Comparison of ENCODE assay signal across 3 cellular contexts in the genomic region with DNA sequence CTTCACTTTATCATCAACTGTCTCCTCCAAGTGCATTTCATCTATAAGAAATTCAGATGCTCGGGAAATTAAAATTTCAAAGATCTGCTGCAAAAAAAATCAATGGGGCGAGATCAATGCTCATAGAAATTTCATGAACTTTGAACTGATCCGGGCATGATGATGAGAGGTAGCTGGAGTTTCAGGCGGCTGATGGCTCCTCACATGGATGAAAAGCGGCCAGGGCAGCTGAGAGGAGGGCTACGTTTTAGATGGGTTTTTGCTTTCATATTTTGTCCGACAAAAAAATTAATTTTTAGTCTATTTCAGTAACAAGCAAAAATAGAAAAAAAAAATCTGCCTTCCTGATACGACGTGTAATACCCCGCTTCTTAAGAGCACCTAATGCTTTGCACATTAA.
"Had no signal": no experiment of that assay in that cellular context is flagged by ENCODE, and none has a peak within 500 bp of the region (broad histone marks: within the 10 kb centered on the region; RNA-seq: fewer than 3 reads in every experiment).

No MANE protein-coding gene starts in this region.

- H3K4me3 ChIP-seq: GM23338 had no signal

- H3K27ac Mint-ChIP-seq: GM23338, H9 had no signal

- H3K4me3 Mint-ChIP-seq: GM23338, H9 had no signal

- DNase-seq: H9, HCEC 1CT had no signal
